In the genomic region with DNA sequence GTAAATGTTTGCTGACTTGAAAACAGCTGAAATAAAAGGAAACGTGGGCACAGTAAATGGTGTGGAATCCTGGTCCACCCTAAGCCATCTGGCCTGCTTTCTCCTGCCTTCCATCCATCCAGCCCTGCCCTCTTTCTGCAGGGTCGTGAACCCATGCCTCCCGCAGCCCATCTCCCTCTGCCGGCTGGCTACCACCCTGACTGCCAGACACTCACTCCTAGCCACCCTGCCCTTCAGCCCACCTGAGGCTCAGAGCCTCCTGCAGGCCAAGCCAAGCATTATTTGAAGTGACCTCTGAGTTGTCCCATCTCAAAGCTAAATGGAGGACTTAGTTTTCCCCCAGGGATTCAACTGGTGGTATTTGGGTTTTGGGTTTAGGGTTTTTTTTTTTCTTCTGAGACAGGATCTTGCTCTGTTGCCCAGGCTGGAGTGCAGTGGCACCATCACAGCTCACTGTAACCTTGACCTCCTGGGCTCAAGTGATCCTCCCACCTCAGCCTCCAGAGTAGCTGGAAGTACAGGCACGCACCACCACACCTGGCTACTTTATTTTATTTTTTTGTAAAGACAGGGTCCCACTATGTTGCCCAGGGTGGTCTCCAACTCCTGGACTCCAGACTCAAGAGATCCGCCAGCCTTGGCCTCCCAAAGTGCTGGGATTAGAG, we compare ENCODE assay signal across 1 cellular context.
TF ChIP-seq lines count a peak whose summit lies in the region.

No MANE protein-coding gene starts in this region.

TF ChIP-seq in GM12878, 131 proteins besides CTCF, POLR2A, EP300 and RAD21:
- TF ChIP-seq SMAD5 (IDR thresholded peaks at IDR 0.05; ENCODE audit: low read depth) (no peak), EED (IDR thresholded peaks at IDR 0.05; ENCODE audit: low read depth) (no peak), PBX3 (IDR thresholded peaks at IDR 0.05; ENCODE audit: insufficient replicate concordance, low read depth, low read length) (no peak), RAD51 (IDR thresholded peaks at IDR 0.05) (no peak), BCL3 (IDR thresholded peaks at IDR 0.05; ENCODE audit: borderline replicate concordance, insufficient read depth, low read depth, low read length, poor library complexity, severe bottlenecking) (no peak), BMI1 (IDR thresholded peaks at IDR 0.05; ENCODE audit: borderline replicate concordance) (no peak), SP1 (IDR thresholded peaks at IDR 0.05; ENCODE audit: low read depth, low read length) (no peak), BCL11A (IDR thresholded peaks at IDR 0.05; ENCODE audit: low read depth, low read length) (no peak), FOXK2 (IDR thresholded peaks at IDR 0.05) (no peak), TCF12 (IDR thresholded peaks at IDR 0.05; ENCODE audit: low read depth, low read length) (no peak), ESRRA (IDR thresholded peaks at IDR 0.05; ENCODE audit: low read length) (no peak)
- TF ChIP-seq, protein P1, sequence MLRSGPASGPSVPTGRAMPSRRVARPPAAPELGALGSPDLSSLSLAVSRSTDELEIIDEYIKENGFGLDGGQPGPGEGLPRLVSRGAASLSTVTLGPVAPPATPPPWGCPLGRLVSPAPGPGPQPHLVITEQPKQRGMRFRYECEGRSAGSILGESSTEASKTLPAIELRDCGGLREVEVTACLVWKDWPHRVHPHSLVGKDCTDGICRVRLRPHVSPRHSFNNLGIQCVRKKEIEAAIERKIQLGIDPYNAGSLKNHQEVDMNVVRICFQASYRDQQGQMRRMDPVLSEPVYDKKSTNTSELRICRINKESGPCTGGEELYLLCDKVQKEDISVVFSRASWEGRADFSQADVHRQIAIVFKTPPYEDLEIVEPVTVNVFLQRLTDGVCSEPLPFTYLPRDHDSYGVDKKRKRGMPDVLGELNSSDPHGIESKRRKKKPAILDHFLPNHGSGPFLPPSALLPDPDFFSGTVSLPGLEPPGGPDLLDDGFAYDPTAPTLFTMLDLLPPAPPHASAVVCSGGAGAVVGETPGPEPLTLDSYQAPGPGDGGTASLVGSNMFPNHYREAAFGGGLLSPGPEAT (IDR thresholded peaks at IDR 0.05; ENCODE audit: low read depth), result no peak
- TF ChIP-seq, protein P2, sequence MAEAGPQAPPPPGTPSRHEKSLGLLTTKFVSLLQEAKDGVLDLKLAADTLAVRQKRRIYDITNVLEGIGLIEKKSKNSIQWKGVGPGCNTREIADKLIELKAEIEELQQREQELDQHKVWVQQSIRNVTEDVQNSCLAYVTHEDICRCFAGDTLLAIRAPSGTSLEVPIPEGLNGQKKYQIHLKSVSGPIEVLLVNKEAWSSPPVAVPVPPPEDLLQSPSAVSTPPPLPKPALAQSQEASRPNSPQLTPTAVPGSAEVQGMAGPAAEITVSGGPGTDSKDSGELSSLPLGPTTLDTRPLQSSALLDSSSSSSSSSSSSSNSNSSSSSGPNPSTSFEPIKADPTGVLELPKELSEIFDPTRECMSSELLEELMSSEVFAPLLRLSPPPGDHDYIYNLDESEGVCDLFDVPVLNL (IDR thresholded peaks at IDR 0.05; ENCODE audit: low read depth, low read length), result no peak
